Comparison of ENCODE assay signal across 1 cellular context in the genomic region with DNA sequence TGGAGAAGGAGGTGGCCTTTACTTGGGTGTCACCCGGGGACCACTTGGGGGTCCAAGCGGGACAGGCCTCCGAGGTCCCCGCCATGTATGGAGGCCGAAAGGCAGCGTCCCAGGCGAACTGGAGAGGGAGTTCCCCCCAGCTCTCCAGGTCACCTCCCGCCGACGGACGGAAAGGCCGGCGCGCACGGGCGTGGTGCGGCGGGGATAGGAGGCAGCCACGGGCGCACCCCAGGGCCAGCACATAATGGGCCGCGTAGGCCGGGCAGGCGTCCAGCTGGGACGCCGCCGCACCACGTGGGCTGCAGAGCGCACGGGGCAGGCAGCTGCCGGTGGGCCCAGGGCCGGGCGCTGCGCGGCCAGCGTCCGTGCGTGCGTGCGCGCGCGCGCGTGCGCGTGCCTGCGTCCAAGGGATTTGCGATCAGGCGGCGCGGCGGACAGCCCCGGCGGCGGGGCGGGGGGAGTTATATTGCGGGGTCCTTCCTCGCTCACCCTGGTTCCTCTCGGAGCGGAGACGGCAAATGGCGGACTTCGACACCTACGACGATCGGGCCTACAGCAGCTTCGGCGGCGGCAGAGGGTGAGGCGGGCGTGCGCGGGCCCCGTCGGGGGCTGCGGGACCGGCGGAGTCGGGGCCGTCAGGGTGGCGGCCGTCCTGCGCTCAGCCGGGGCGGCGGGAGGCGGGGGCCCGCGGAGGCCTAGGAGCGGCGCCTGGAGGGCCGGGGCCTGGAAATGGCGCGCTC.
A peak's percentile ranks its signal among the peaks of the same experiment; 100 is the strongest.
TF ChIP-seq lines count a peak whose summit lies in the region.

A gene (plus strand): TSS at position 491 of the 740 bp plus-strand sequence. CDS start 28 bp downstream, at position 519.

TF ChIP-seq in K562, 482 proteins besides CTCF, POLR2A, EP300 and RAD21 (continued from another document and continues in another):
- TF ChIP-seq, protein P1, sequence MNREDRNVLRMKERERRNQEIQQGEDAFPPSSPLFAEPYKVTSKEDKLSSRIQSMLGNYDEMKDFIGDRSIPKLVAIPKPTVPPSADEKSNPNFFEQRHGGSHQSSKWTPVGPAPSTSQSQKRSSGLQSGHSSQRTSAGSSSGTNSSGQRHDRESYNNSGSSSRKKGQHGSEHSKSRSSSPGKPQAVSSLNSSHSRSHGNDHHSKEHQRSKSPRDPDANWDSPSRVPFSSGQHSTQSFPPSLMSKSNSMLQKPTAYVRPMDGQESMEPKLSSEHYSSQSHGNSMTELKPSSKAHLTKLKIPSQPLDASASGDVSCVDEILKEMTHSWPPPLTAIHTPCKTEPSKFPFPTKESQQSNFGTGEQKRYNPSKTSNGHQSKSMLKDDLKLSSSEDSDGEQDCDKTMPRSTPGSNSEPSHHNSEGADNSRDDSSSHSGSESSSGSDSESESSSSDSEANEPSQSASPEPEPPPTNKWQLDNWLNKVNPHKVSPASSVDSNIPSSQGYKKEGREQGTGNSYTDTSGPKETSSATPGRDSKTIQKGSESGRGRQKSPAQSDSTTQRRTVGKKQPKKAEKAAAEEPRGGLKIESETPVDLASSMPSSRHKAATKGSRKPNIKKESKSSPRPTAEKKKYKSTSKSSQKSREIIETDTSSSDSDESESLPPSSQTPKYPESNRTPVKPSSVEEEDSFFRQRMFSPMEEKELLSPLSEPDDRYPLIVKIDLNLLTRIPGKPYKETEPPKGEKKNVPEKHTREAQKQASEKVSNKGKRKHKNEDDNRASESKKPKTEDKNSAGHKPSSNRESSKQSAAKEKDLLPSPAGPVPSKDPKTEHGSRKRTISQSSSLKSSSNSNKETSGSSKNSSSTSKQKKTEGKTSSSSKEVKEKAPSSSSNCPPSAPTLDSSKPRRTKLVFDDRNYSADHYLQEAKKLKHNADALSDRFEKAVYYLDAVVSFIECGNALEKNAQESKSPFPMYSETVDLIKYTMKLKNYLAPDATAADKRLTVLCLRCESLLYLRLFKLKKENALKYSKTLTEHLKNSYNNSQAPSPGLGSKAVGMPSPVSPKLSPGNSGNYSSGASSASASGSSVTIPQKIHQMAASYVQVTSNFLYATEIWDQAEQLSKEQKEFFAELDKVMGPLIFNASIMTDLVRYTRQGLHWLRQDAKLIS (CRISPR knock-in tag; IDR thresholded peaks at IDR 0.05): no peak
- TF ChIP-seq, protein P2, sequence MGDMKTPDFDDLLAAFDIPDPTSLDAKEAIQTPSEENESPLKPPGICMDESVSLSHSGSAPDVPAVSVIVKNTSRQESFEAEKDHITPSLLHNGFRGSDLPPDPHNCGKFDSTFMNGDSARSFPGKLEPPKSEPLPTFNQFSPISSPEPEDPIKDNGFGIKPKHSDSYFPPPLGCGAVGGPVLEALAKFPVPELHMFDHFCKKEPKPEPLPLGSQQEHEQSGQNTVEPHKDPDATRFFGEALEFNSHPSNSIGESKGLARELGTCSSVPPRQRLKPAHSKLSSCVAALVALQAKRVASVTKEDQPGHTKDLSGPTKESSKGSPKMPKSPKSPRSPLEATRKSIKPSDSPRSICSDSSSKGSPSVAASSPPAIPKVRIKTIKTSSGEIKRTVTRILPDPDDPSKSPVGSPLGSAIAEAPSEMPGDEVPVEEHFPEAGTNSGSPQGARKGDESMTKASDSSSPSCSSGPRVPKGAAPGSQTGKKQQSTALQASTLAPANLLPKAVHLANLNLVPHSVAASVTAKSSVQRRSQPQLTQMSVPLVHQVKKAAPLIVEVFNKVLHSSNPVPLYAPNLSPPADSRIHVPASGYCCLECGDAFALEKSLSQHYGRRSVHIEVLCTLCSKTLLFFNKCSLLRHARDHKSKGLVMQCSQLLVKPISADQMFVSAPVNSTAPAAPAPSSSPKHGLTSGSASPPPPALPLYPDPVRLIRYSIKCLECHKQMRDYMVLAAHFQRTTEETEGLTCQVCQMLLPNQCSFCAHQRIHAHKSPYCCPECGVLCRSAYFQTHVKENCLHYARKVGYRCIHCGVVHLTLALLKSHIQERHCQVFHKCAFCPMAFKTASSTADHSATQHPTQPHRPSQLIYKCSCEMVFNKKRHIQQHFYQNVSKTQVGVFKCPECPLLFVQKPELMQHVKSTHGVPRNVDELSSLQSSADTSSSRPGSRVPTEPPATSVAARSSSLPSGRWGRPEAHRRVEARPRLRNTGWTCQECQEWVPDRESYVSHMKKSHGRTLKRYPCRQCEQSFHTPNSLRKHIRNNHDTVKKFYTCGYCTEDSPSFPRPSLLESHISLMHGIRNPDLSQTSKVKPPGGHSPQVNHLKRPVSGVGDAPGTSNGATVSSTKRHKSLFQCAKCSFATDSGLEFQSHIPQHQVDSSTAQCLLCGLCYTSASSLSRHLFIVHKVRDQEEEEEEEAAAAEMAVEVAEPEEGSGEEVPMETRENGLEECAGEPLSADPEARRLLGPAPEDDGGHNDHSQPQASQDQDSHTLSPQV (IDR thresholded peaks at IDR 0.05): peak; percentile 88
- TF ChIP-seq SIX5 (IDR thresholded peaks at IDR 0.05; ENCODE audit: borderline replicate concordance in 1 of 2, insufficient read depth in 1 of 2, low read depth in 1 of 2, low read length in 2 of 2) (0 out of 4 replicates have a peak, but pooled peaks of 1 of the 2 experiments have one; percentile 10), BDP1 (IDR thresholded peaks at IDR 0.05; ENCODE audit: insufficient read depth, insufficient read length) (no peak), SP2 (IDR thresholded peaks at IDR 0.05; ENCODE audit: extremely low read depth, low read depth, low read length, poor library complexity, severe bottlenecking) (no peak), ATF1 (CRISPR knock-in tag; IDR thresholded peaks at IDR 0.05) (no peak), ATF1 (tag; IDR thresholded peaks at IDR 0.05) (peak; percentile 73), ZNF77 (CRISPR knock-in tag; IDR thresholded peaks at IDR 0.05) (no peak), NFYB (IDR thresholded peaks at IDR 0.05; ENCODE audit: extremely low read depth, insufficient read length) (no peak), KLF1 (tag; IDR thresholded peaks at IDR 0.05) (peak; percentile 88), RAD51 (IDR thresholded peaks at IDR 0.05; ENCODE audit: borderline replicate concordance, low read depth) (peak; percentile 49; the same call in 1 of the 2 replicates), SMARCA4 (IDR thresholded peaks at IDR 0.05) (no peak), ZNF79 (CRISPR knock-in tag; IDR thresholded peaks at IDR 0.05; ENCODE audit: low read depth) (no peak), SMARCA5 (IDR thresholded peaks at IDR 0.05) (no peak), PHF21A (IDR thresholded peaks at IDR 0.05; ENCODE audit: borderline replicate concordance, low read depth) (peak; percentile 14; the same call in 1 of the 2 replicates), FOXJ2 (tag; IDR thresholded peaks at IDR 0.05) (0 out of 2 replicates have a peak, but pooled peaks have one; percentile 64), PML (IDR thresholded peaks at IDR 0.05; ENCODE audit: low read length) (no peak; the same call in 1 of the 2 replicates), SNRNP70 (optimal IDR thresholded peaks at IDR 0.05; ENCODE audit: low read depth, low read length) (no peak), TAL1 (IDR thresholded peaks at IDR 0.05) (no peak)
- TF ChIP-seq, protein P3, sequence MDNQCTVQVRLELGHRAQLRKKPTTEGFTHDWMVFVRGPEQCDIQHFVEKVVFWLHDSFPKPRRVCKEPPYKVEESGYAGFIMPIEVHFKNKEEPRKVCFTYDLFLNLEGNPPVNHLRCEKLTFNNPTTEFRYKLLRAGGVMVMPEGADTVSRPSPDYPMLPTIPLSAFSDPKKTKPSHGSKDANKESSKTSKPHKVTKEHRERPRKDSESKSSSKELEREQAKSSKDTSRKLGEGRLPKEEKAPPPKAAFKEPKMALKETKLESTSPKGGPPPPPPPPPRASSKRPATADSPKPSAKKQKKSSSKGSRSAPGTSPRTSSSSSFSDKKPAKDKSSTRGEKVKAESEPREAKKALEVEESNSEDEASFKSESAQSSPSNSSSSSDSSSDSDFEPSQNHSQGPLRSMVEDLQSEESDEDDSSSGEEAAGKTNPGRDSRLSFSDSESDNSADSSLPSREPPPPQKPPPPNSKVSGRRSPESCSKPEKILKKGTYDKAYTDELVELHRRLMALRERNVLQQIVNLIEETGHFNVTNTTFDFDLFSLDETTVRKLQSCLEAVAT (IDR thresholded peaks at IDR 0.05): no peak
- TF ChIP-seq, protein P4, sequence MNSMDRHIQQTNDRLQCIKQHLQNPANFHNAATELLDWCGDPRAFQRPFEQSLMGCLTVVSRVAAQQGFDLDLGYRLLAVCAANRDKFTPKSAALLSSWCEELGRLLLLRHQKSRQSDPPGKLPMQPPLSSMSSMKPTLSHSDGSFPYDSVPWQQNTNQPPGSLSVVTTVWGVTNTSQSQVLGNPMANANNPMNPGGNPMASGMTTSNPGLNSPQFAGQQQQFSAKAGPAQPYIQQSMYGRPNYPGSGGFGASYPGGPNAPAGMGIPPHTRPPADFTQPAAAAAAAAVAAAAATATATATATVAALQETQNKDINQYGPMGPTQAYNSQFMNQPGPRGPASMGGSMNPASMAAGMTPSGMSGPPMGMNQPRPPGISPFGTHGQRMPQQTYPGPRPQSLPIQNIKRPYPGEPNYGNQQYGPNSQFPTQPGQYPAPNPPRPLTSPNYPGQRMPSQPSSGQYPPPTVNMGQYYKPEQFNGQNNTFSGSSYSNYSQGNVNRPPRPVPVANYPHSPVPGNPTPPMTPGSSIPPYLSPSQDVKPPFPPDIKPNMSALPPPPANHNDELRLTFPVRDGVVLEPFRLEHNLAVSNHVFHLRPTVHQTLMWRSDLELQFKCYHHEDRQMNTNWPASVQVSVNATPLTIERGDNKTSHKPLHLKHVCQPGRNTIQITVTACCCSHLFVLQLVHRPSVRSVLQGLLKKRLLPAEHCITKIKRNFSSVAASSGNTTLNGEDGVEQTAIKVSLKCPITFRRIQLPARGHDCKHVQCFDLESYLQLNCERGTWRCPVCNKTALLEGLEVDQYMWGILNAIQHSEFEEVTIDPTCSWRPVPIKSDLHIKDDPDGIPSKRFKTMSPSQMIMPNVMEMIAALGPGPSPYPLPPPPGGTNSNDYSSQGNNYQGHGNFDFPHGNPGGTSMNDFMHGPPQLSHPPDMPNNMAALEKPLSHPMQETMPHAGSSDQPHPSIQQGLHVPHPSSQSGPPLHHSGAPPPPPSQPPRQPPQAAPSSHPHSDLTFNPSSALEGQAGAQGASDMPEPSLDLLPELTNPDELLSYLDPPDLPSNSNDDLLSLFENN (IDR thresholded peaks at IDR 0.05; ENCODE audit: low read depth in 2 of 2, low read length in 2 of 2): no peak; a peak in 1 of 4 replicates
- TF ChIP-seq, protein P5, sequence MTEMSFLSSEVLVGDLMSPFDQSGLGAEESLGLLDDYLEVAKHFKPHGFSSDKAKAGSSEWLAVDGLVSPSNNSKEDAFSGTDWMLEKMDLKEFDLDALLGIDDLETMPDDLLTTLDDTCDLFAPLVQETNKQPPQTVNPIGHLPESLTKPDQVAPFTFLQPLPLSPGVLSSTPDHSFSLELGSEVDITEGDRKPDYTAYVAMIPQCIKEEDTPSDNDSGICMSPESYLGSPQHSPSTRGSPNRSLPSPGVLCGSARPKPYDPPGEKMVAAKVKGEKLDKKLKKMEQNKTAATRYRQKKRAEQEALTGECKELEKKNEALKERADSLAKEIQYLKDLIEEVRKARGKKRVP (CRISPR knock-in tag; IDR thresholded peaks at IDR 0.05): no peak
- TF ChIP-seq, protein P6, sequence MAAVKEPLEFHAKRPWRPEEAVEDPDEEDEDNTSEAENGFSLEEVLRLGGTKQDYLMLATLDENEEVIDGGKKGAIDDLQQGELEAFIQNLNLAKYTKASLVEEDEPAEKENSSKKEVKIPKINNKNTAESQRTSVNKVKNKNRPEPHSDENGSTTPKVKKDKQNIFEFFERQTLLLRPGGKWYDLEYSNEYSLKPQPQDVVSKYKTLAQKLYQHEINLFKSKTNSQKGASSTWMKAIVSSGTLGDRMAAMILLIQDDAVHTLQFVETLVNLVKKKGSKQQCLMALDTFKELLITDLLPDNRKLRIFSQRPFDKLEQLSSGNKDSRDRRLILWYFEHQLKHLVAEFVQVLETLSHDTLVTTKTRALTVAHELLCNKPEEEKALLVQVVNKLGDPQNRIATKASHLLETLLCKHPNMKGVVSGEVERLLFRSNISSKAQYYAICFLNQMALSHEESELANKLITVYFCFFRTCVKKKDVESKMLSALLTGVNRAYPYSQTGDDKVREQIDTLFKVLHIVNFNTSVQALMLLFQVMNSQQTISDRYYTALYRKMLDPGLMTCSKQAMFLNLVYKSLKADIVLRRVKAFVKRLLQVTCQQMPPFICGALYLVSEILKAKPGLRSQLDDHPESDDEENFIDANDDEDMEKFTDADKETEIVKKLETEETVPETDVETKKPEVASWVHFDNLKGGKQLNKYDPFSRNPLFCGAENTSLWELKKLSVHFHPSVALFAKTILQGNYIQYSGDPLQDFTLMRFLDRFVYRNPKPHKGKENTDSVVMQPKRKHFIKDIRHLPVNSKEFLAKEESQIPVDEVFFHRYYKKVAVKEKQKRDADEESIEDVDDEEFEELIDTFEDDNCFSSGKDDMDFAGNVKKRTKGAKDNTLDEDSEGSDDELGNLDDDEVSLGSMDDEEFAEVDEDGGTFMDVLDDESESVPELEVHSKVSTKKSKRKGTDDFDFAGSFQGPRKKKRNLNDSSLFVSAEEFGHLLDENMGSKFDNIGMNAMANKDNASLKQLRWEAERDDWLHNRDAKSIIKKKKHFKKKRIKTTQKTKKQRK (IDR thresholded peaks at IDR 0.05; ENCODE audit: borderline replicate concordance, low read depth, low read length): no peak
